Comparison of ENCODE assay signal across 7 cellular contexts in the genomic region with DNA sequence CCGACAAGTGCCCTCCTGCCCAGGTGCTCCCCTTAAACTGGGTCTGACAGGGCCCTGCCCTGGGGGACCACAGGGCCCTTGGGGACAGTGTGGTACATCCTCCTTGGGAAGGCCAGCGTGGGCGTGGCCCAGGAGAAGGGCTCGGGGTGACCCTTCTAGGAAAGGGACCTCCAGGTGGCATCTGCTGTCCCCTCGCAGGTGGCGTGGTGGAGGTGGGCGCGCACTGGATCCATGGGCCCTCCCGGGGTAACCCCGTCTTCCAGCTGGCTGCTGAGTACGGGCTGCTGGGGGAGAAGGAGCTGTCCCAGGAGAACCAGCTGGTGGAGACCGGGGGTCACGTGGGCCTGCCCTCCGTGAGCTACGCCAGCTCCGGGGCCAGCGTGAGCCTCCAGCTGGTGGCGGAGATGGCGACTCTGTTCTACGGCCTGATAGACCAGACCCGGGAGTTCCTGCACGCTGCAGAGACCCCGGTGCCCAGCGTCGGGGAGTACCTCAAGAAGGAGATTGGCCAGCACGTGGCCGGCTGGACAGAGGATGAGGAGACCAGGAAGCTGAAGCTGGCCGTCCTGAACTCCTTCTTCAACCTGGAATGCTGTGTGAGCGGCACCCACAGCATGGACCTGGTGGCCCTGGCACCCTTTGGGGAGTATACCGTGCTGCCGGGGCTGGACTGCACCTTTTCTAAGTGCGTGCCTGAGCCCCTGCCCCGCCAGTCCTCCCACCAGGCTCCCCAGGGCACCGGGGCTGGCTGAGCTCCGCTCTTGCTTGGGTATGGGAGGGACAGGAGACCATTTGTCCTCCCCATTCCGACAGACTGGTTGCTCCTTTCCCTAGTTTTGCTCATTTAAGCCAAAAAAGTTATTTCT. TPM values are rescaled to one million over a fixed set of nuclear protein-coding genes. Genes with fewer than 3 reads are reported as not detected.
DNase-seq lines count a peak whose midpoint lies in the region; ATAC-seq and TF ChIP-seq lines count a peak whose summit lies in the region.
"Had no signal": no experiment of that assay in that cellular context is flagged by ENCODE, and none has a peak within 500 bp of the region (broad histone marks: within the 10 kb centered on the region; RNA-seq: fewer than 3 reads in every experiment).

No MANE protein-coding gene starts in this region.

- H3K9me3 Mint-ChIP-seq in activated T-cell treated with anti-CD3 and anti-CD28 coated beads, Interleukin-2, amount 50 U/mL, for 24 hours = no peaks in the 10 kb centered on the region

- peaks cover 4% of the 10 kb centered on the region for H3K4me1 ChIP-seq in right cardiac atrium (ENCODE audit: control insufficient read depth, insufficient read depth, low read length)
- peaks cover 13 to 24% (median 15%) of the 10 kb centered on the region in 4 donors for H3K4me1 ChIP-seq in upper lobe of left lung

- intact Hi-C loops in right cardiac atrium (cut with DNase I) = no loop called here

- DNase-seq in activated T-cell treated with anti-CD3 and anti-CD28 coated beads, Interleukin-2, amount 50 U/mL, for 24 hours = peak; percentile 50
- no peak for DNase-seq in activated T-cell treated with anti-CD3 and anti-CD28 coated beads, Interleukin-2, amount 50 U/mL, for 1 hour
- peak; percentile 42 to 76 (median 75) for DNase-seq in right cardiac atrium
- no peak for DNase-seq in upper lobe of left lung
- DNase-seq in NAMALWA (ENCODE audit: low spot score) = no peak

- no peaks in the 10 kb centered on the region for H3K27me3 Mint-ChIP-seq in activated T-cell treated with anti-CD3 and anti-CD28 coated beads, Interleukin-2, amount 50 U/mL, for 24 hours

- H3K36me3 ChIP-seq in upper lobe of left lung = peaks cover 0 to 13% (median 3%) of the 10 kb centered on the region in 4 donors

- TF ChIP-seq POLR2A in upper lobe of left lung (IDR thresholded peaks at IDR 0.05) = no peak

- no peak for TF ChIP-seq CTCF in upper lobe of left lung (IDR thresholded peaks at IDR 0.05)

- no peak overlapping the region for H3K27ac Mint-ChIP-seq in activated T-cell treated with anti-CD3 and anti-CD28 coated beads, Interleukin-2, amount 50 U/mL, for 24 hours

- H3K27me3 ChIP-seq in right cardiac atrium (ENCODE audit: control insufficient read depth, insufficient read depth) = no peaks in the 10 kb centered on the region
- no peaks in the 10 kb centered on the region for H3K27me3 ChIP-seq in upper lobe of left lung

- peaks cover 6% of the 10 kb centered on the region for H3K36me3 Mint-ChIP-seq in activated T-cell treated with anti-CD3 and anti-CD28 coated beads, Interleukin-2, amount 50 U/mL, for 24 hours (ENCODE audit: low read depth)

- WGBS in right cardiac atrium = 92% methylated on average over 36 of the region's 36 CpGs
- WGBS in upper lobe of left lung, 2 donors = 92 to 94% methylated on average over 5 to 36 of the region's 36 CpGs

- H3K4me1 Mint-ChIP-seq in activated T-cell treated with anti-CD3 and anti-CD28 coated beads, Interleukin-2, amount 50 U/mL, for 24 hours (ENCODE audit: low read depth) = peaks cover 7% of the 10 kb centered on the region

- H3K9me3 ChIP-seq in right cardiac atrium (ENCODE audit: control insufficient read depth, low read length) (no peaks in the 10 kb centered on the region), upper lobe of left lung (no peaks in the 10 kb centered on the region)

- TF ChIP-seq EP300 in upper lobe of left lung (IDR thresholded peaks at IDR 0.05) = no peak

- H3K4me3 Mint-ChIP-seq in activated T-cell treated with anti-CD3 and anti-CD28 coated beads, Interleukin-2, amount 50 U/mL, for 24 hours = peak overlapping the region; percentile 63

- H3K4me3 ChIP-seq in right cardiac atrium (ENCODE audit: low read length) = peak overlapping the region; percentile 92
- H3K4me3 ChIP-seq in upper lobe of left lung = peak overlapping the region; percentile 48 to 99 (median 96)

- peak; percentile 0 to 9 for ATAC-seq in right cardiac atrium
- ATAC-seq in upper lobe of left lung (ENCODE audit: low FRiP score in 2 of 2) = peak; percentile 1 to 20
- ATAC-seq in HG03108 (IDR thresholded peaks at IDR 0.05; ENCODE audit: unreplicated experiment) = no peak

- H3K27ac ChIP-seq in right cardiac atrium (ENCODE audit: low read length) (no peak overlapping the region), upper lobe of left lung (peak overlapping the region in 3 of 4 donors; percentile 67 to 82 (median 71))

RNA-seq across cellular contexts. Expression of gene PAOX, which starts 1.0 kb away (rescaled TPM):
- total RNA-seq in right cardiac atrium (1 to 10 TPM; 2.9 to 3.4 (median 3.2) TPM), upper lobe of left lung (10 to 100 TPM in 3 of 6 donors, 1 to 10 TPM in 3; 4.7 to 24.1 (median 10.3) TPM)
- 2.7 TPM for polyA plus RNA-seq in right cardiac atrium

RNA-seq across cellular contexts. Expression of gene ECHS1, which starts 6.9 kb away (rescaled TPM):
- total RNA-seq in right cardiac atrium = 100 to 1,000 TPM in 2 of 4 donors, 10 to 100 TPM in 2; 91.0 to 124 (median 107) TPM
- polyA plus RNA-seq in right cardiac atrium = 177 TPM
- total RNA-seq in upper lobe of left lung = 10 to 100 TPM; 32.5 to 69.6 (median 53.2) TPM

RNA-seq across cellular contexts. Expression of gene MTG1, which starts 13.9 kb away (rescaled TPM):
- total RNA-seq in right cardiac atrium (10 to 100 TPM; 17.2 to 21.7 (median 19.9) TPM), upper lobe of left lung (100 to 1,000 TPM in 1 of 6 donors, 10 to 100 TPM in 5; 21.0 to 155 (median 40.8) TPM)
- polyA plus RNA-seq in right cardiac atrium = 25.3 TPM

RNA-seq across cellular contexts. Expression of gene FUOM, which starts 22.2 kb away (rescaled TPM):
- total RNA-seq in right cardiac atrium = 10 to 100 TPM; 19.7 to 25.0 (median 21.8) TPM
- 26.9 TPM for polyA plus RNA-seq in right cardiac atrium
- 10 to 100 TPM; 15.4 to 37.5 (median 26.0) TPM for total RNA-seq in upper lobe of left lung

RNA-seq across cellular contexts. Expression of gene PRAP1, which starts 32.9 kb away (rescaled TPM):
- total RNA-seq in right cardiac atrium (not detected), upper lobe of left lung (not detected)
- not detected for polyA plus RNA-seq in right cardiac atrium
- total RNA-seq: Daoy had no signal

Comparison
In these comparisons a context has a peak if more than half of its experiments do, and no peak if none do; other contexts are left out.
1. DNase-seq: peak in activated T-cell treated with anti-CD3 and anti-CD28 coated beads, Interleukin-2, amount 50 U/mL, for 24 hours (single experiment) and right cardiac atrium (3 of 3); none in activated T-cell treated with anti-CD3 and anti-CD28 coated beads, Interleukin-2, amount 50 U/mL, for 1 hour (single experiment), upper lobe of left lung (0 of 2) and NAMALWA (single experiment).